ENCODE assay signal across 2 cellular contexts in genomic region chr2:134917219-134917957, GRCh38.
TF ChIP-seq lines count a peak whose summit lies in the region.

No MANE protein-coding gene starts in this region.

TF ChIP-seq in K562, 482 proteins besides CTCF, POLR2A, EP300 and RAD21 (continues in another document):
- TF ChIP-seq ZNF316 (IDR thresholded peaks at IDR 0.05) (0 out of 2 replicates have a peak, but pooled peaks have one; percentile 5), TFAP4 (CRISPR knock-in tag; IDR thresholded peaks at IDR 0.05; ENCODE audit: borderline replicate concordance) (peak; percentile 16; the same call in 1 of the 2 replicates), RBM25 (IDR thresholded peaks at IDR 0.05; ENCODE audit: low read depth, low read length, severe bottlenecking) (peak; percentile 22), ZFPM2 (CRISPR knock-in tag; IDR thresholded peaks at IDR 0.05) (no peak), YY1 (IDR thresholded peaks at IDR 0.05; ENCODE audit: borderline replicate concordance in 1 of 3, control insufficient read depth in 1 of 3, extremely low read depth in 1 of 3, insufficient read depth in 3 of 3, insufficient read length in 1 of 3, insufficient replicate concordance in 2 of 3, low read depth in 1 of 3, low read length in 2 of 3) (peak in 1 of 3 experiments; percentile 43), CBX3 (IDR thresholded peaks at IDR 0.05; ENCODE audit: borderline replicate concordance in 1 of 2, low read length in 2 of 2) (0 out of 3 replicates have a peak, but pooled peaks of 1 of the 2 experiments have one; percentile 1), CUX1 (CRISPR knock-in tag; IDR thresholded peaks at IDR 0.05) (0 out of 2 replicates have a peak, but pooled peaks have one; percentile 44), ARID3B (CRISPR knock-in tag; IDR thresholded peaks at IDR 0.05; ENCODE audit: borderline replicate concordance) (no peak), ATF2 (CRISPR knock-in tag; IDR thresholded peaks at IDR 0.05) (no peak), DPF2 (IDR thresholded peaks at IDR 0.05) (peak; percentile 61; the same call in 1 of the 2 replicates), ZNF197 (CRISPR knock-in tag; IDR thresholded peaks at IDR 0.05; ENCODE audit: low read depth) (peak; percentile 27; the same call in 1 of the 2 replicates), ZBTB33 (CRISPR knock-in tag; IDR thresholded peaks at IDR 0.05) (no peak), BACH1 (tag; IDR thresholded peaks at IDR 0.05) (0 out of 2 replicates have a peak, but pooled peaks have one; percentile 30)

TF ChIP-seq in HepG2, 621 proteins besides CTCF, POLR2A, EP300 and RAD21 (continues in another document):
- TF ChIP-seq NR2F6 (IDR thresholded peaks at IDR 0.05) (peak; percentile 27; the same call in 1 of the 2 replicates), NR2F6 (CRISPR knock-in tag; IDR thresholded peaks at IDR 0.05) (no peak), ZNF335 (CRISPR knock-in tag; IDR thresholded peaks at IDR 0.05) (0 out of 2 replicates have a peak, but pooled peaks have one; percentile 47), TOE1 (CRISPR knock-in tag; IDR thresholded peaks at IDR 0.05) (no peak), ZNF883 (CRISPR knock-in tag; IDR thresholded peaks at IDR 0.05; ENCODE audit: not compliant biosample characterization) (no peak), ARNT2 (CRISPR knock-in tag; IDR thresholded peaks at IDR 0.05; ENCODE audit: low read depth) (0 out of 2 replicates have a peak, but pooled peaks have one; percentile 52), ZNF430 (CRISPR knock-in tag; IDR thresholded peaks at IDR 0.05) (peak; percentile 17; the same call in 1 of the 2 replicates), ZNF280D (CRISPR knock-in tag; IDR thresholded peaks at IDR 0.05) (0 out of 2 replicates have a peak, but pooled peaks have one; percentile 11), NAIF1 (CRISPR knock-in tag; IDR thresholded peaks at IDR 0.05; ENCODE audit: borderline replicate concordance) (peak; percentile 28; the same call in 1 of the 2 replicates), ZFP36L1 (CRISPR knock-in tag; IDR thresholded peaks at IDR 0.05) (peak; percentile 13; the same call in 1 of the 2 replicates), STAT6 (CRISPR knock-in tag; IDR thresholded peaks at IDR 0.05; ENCODE audit: borderline replicate concordance) (no peak), ZHX1 (CRISPR knock-in tag; IDR thresholded peaks at IDR 0.05; ENCODE audit: low read depth) (0 out of 2 replicates have a peak, but pooled peaks have one; percentile 42), ZNF205 (CRISPR knock-in tag; IDR thresholded peaks at IDR 0.05) (peak; percentile 40; the same call in 1 of the 2 replicates), ZMYM3 (CRISPR knock-in tag; IDR thresholded peaks at IDR 0.05) (peak; percentile 71), KDM4B (CRISPR knock-in tag; IDR thresholded peaks at IDR 0.05) (no peak), GLI4 (CRISPR knock-in tag; IDR thresholded peaks at IDR 0.05; ENCODE audit: borderline replicate concordance) (peak; percentile 22; the same call in 1 of the 2 replicates), ZNF331 (CRISPR knock-in tag; IDR thresholded peaks at IDR 0.05) (0 out of 2 replicates have a peak, but pooled peaks have one; percentile 12), FOSL2 (CRISPR knock-in tag; IDR thresholded peaks at IDR 0.05) (peak; percentile 11; the same call in 1 of the 2 replicates), MTF2 (CRISPR knock-in tag; IDR thresholded peaks at IDR 0.05; ENCODE audit: borderline replicate concordance) (0 out of 2 replicates have a peak, but pooled peaks have one; percentile 13), AHR (CRISPR knock-in tag; IDR thresholded peaks at IDR 0.05) (0 out of 2 replicates have a peak, but pooled peaks have one; percentile 19), ZNF788 (CRISPR knock-in tag; IDR thresholded peaks at IDR 0.05; ENCODE audit: borderline replicate concordance) (no peak), CEBPG (CRISPR knock-in tag; IDR thresholded peaks at IDR 0.05) (peak; percentile 68), CEBPB (IDR thresholded peaks at IDR 0.05; ENCODE audit: borderline replicate concordance, low read depth, low read length) (peak; percentile 91), RBM39 (IDR thresholded peaks at IDR 0.05; ENCODE audit: low read depth, low read length, poor library complexity, severe bottlenecking) (no peak), LCORL (IDR thresholded peaks at IDR 0.05) (no peak), LCORL (CRISPR knock-in tag; IDR thresholded peaks at IDR 0.05) (peak; percentile 31; the same call in 1 of the 2 replicates), ZNF546 (CRISPR knock-in tag; conservative IDR thresholded peaks at IDR 0.05) (0 out of 2 replicates have a peak, but pooled peaks have one; percentile 41), ELF3 (CRISPR knock-in tag; IDR thresholded peaks at IDR 0.05) (no peak), CHD4 (IDR thresholded peaks at IDR 0.05; ENCODE audit: borderline replicate concordance, low read length) (no peak), BCL3 (CRISPR knock-in tag; IDR thresholded peaks at IDR 0.05) (peak; percentile 1; the same call in 1 of the 2 replicates), ZNF746 (CRISPR knock-in tag; IDR thresholded peaks at IDR 0.05) (no peak), KAT7 (CRISPR knock-in tag; IDR thresholded peaks at IDR 0.05; ENCODE audit: borderline replicate concordance) (peak; percentile 42; the same call in 1 of the 2 replicates), ZNF225 (CRISPR knock-in tag; IDR thresholded peaks at IDR 0.05) (0 out of 2 replicates have a peak, but pooled peaks have one; percentile 43), ARID5B (CRISPR knock-in tag; IDR thresholded peaks at IDR 0.05) (peak; percentile 30; the same call in 1 of the 2 replicates), ZNF891 (CRISPR knock-in tag; IDR thresholded peaks at IDR 0.05) (no peak), ZNF652 (CRISPR knock-in tag; IDR thresholded peaks at IDR 0.05; ENCODE audit: borderline replicate concordance, low read depth) (peak; percentile 58; the same call in 1 of the 2 replicates), KLF11 (CRISPR knock-in tag; IDR thresholded peaks at IDR 0.05) (no peak), ZFYVE20 (CRISPR knock-in tag; IDR thresholded peaks at IDR 0.05; ENCODE audit: borderline replicate concordance, low read depth) (0 out of 2 replicates have a peak, but pooled peaks have one; percentile 48), ZKSCAN1 (IDR thresholded peaks at IDR 0.05; ENCODE audit: low read length) (no peak), ZNF770 (CRISPR knock-in tag; IDR thresholded peaks at IDR 0.05) (peak; percentile 98), KMT2B (CRISPR knock-in tag; IDR thresholded peaks at IDR 0.05) (0 out of 2 replicates have a peak, but pooled peaks have one; percentile 32), MAFF (IDR thresholded peaks at IDR 0.05; ENCODE audit: low read depth, low read length) (peak; percentile 1; the same call in 1 of the 2 replicates)
